ENCODE assay signal across 9 cellular contexts in genomic region chr3:31319332-31319731, GRCh38.
"Had no signal": no experiment of that assay in that cellular context is flagged by ENCODE, and none has a peak within 500 bp of the region (broad histone marks: within the 10 kb centered on the region; RNA-seq: fewer than 3 reads in every experiment).

No MANE protein-coding gene starts in this region.

- H3K27ac Mint-ChIP-seq: HFFc6, IgD-negative memory B cell had no signal

- H3K27me3 Mint-ChIP-seq: IgD-negative memory B cell had no signal

- H3K36me3 ChIP-seq: HAP-1 had no signal

- H3K4me1 ChIP-seq: HAP-1 had no signal

- H3K9ac ChIP-seq: GM23248 had no signal

- H3K27ac ChIP-seq: GM23248, HL-60 had no signal

- H3K36me3 Mint-ChIP-seq: IgD-negative memory B cell had no signal

- H2AFZ ChIP-seq: GM23248 had no signal

- ATAC-seq: HCT116, HepG2 had no signal

- H3K4me3 Mint-ChIP-seq: HFFc6, IgD-negative memory B cell had no signal

- DNase-seq: GM23248, GOT3, H7, HFFc6 had no signal

- H3K4me3 ChIP-seq: GM23248, HAP-1 had no signal
